Comparison of ENCODE assay signal across 23 cellular contexts in the genomic region with DNA sequence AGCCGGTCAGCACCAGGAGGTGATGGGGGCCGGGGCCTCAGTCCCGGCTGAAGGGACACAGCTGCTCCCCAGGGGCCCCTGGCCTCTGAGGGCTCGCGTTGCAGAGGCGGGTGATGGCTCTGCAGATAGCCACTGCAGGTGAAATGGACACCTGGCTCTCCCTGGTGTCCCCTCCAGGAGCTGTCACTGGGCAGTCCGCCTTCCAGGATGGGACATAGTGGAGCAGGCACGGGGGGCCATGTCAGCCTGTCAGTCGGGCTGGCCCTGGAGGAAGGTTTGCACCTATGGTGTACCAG. TPM values are rescaled to one million over a fixed set of nuclear protein-coding genes. Genes with fewer than 3 reads are reported as not detected.
A peak's percentile ranks its signal among the peaks of the same experiment; 100 is the strongest.
DNase-seq lines count a peak whose midpoint lies in the region; ATAC-seq, FAIRE-seq and TF ChIP-seq lines count a peak whose summit lies in the region.
"Had no signal": no experiment of that assay in that cellular context is flagged by ENCODE, and none has a peak within 500 bp of the region (broad histone marks: within the 10 kb centered on the region; RNA-seq: fewer than 3 reads in every experiment).

No MANE protein-coding gene starts in this region.

- BruUV-seq in HepG2 (replicated peaks; lab: Mats Ljungman, UMichigan): no TSS peak

- H3K4me3 Mint-ChIP-seq in dendritic cell treated with granulocyte-macrophage colony-stimulating factor and Interleukin-4, amounts not matched to agents 40 ng/mL and 50 ng/mL, for 4 days: no peak overlapping the region
- H3K4me3 Mint-ChIP-seq in nephron progenitor cell: no peak overlapping the region
- H3K4me3 Mint-ChIP-seq in endodermal cell: no peak overlapping the region
- H3K4me3 Mint-ChIP-seq: CD4-positive, CD25-positive, alpha-beta regulatory T cell; IgD-negative memory B cell had no signal

- no peaks in the 10 kb centered on the region for H3K9me3 Mint-ChIP-seq in dendritic cell treated with granulocyte-macrophage colony-stimulating factor and Interleukin-4, amounts not matched to agents 40 ng/mL and 50 ng/mL, for 4 days
- H3K9me3 Mint-ChIP-seq in nephron progenitor cell (no peaks in the 10 kb centered on the region), endodermal cell (no peaks in the 10 kb centered on the region)
- H3K9me3 Mint-ChIP-seq: CD4-positive, CD25-positive, alpha-beta regulatory T cell; IgD-negative memory B cell had no signal

- no peaks in the 10 kb centered on the region for H3K79me2 ChIP-seq in HepG2 (ENCODE audit: insufficient read depth, low read length)

- H2AFZ ChIP-seq in HepG2 (ENCODE audit: low read length): no peak overlapping the region

- TF ChIP-seq RAD21 in HepG2 (CRISPR knock-in tag; IDR thresholded peaks at IDR 0.05): no peak

- H3K4me1 ChIP-seq in HepG2 (ENCODE audit: insufficient read depth, low read length): peaks cover 60% of the 10 kb centered on the region
- no peaks in the 10 kb centered on the region for H3K4me1 ChIP-seq in right lobe of liver
- H3K4me1 ChIP-seq in endodermal cell (ENCODE audit: control insufficient read depth, insufficient read depth, low read length): no peaks in the 10 kb centered on the region

- H3K9ac ChIP-seq in HepG2 (ENCODE audit: insufficient read depth, low read depth, low read length): no peak overlapping the region
- no peak overlapping the region for H3K9ac ChIP-seq in endodermal cell (ENCODE audit: extremely low read depth, low read length, poor library complexity, severe bottlenecking)

- peaks cover 21 to 57% of the 10 kb centered on the region in 2 experiments for H3K27me3 ChIP-seq in HepG2 (ENCODE audit: control insufficient read depth in 1 of 2, insufficient read depth in 2 of 2, low read length in 2 of 2)
- no peaks in the 10 kb centered on the region for H3K27me3 ChIP-seq in right lobe of liver
- H3K27me3 ChIP-seq in endodermal cell (ENCODE audit: control insufficient read depth, insufficient read depth, low read length, poor library complexity, severe bottlenecking): peaks cover 9% of the 10 kb centered on the region

- peak overlapping the region; percentile 36 for H3K27ac Mint-ChIP-seq in dendritic cell treated with granulocyte-macrophage colony-stimulating factor and Interleukin-4, amounts not matched to agents 40 ng/mL and 50 ng/mL, for 4 days
- peak overlapping the region; percentile 86 for H3K27ac Mint-ChIP-seq in nephron progenitor cell
- H3K27ac Mint-ChIP-seq in endodermal cell: no peak overlapping the region
- H3K27ac Mint-ChIP-seq: CD4-positive, CD25-positive, alpha-beta regulatory T cell; IgD-negative memory B cell had no signal

- H3K27me3 Mint-ChIP-seq in dendritic cell treated with granulocyte-macrophage colony-stimulating factor and Interleukin-4, amounts not matched to agents 40 ng/mL and 50 ng/mL, for 4 days: peaks cover 52% of the 10 kb centered on the region
- peaks cover 7% of the 10 kb centered on the region for H3K27me3 Mint-ChIP-seq in nephron progenitor cell (ENCODE audit: low read depth, poor library complexity)
- peaks cover 18% of the 10 kb centered on the region for H3K27me3 Mint-ChIP-seq in endodermal cell (ENCODE audit: insufficient read depth)

- no peak for FAIRE-seq in HepG2 (lab: Jason Lieb, UNC)
- FAIRE-seq: HTR-8/SVneo had no signal

- H4K20me1 ChIP-seq in HepG2 (ENCODE audit: insufficient read depth, low read length): no peaks in the 10 kb centered on the region

- in situ Hi-C loops in HepG2 (cut with HindIII; ENCODE audit: extremely low pct_ligation_motif_present, low pct_unique_long_range_greater_than_20kb): no loop called here

- DNase-seq in HepG2 (ENCODE audit: low spot score) (no peak), right lobe of liver (no peak), nephron progenitor cell (no peak), glomerular visceral epithelial cell (ENCODE audit: extremely low spot score) (no peak), endodermal cell (no peak), AML-193 (lab: John Stamatoyannopoulos, UW) (no peak)
- no peak for DNase-seq in activated naive CD4-positive, alpha-beta T cell treated with Interleukin-2 at 50 U/mL for 16 hours
- DNase-seq: 8988T; CD4-positive, CD25-positive, alpha-beta regulatory T cell; Karpas-422; MV-4-11; NCI-H1694; NCI-H2081 treated with DMSO at 0.1 percent for 48 hours; NCI-H526; SHP77; SW 1271 had no signal

- H3K9me3 ChIP-seq in HepG2 (ENCODE audit: low read length) (no peaks in the 10 kb centered on the region), right lobe of liver (no peaks in the 10 kb centered on the region), endodermal cell (ENCODE audit: control insufficient read depth, low read length) (no peaks in the 10 kb centered on the region)

- 36% methylated on average over 4 of the region's 9 CpGs for WGBS in HepG2 (ENCODE audit: low lambda C conversion rate)
- no CpG with 5 or more reads among the region's 9 CpGs for WGBS in right lobe of liver (ENCODE audit: insufficient coverage, low coverage, low lambda C conversion rate, missing lambda C conversion rate)
- WGBS in endodermal cell (ENCODE audit: insufficient coverage in 1 of 2, insufficient read length in 1 of 2), 2 experiments: 83 to 98% methylated on average over 8 to 9 of the region's 9 CpGs

- intact Hi-C loops in HepG2 (cut with micrococcal nuclease; ENCODE audit: unreplicated experiment) (no loop called here), right lobe of liver (cut with DNase I) (no loop called here)
- intact Hi-C loops in dendritic cell treated with granulocyte-macrophage colony-stimulating factor and Interleukin-4, amounts not matched to agents 40 ng/mL and 50 ng/mL, for 4 days (cut with micrococcal nuclease): no loop called here

- H3K27ac ChIP-seq in HepG2 (ENCODE audit: extremely low read length, insufficient read depth, low read length) (no peak overlapping the region), right lobe of liver (no peak overlapping the region), endodermal cell (ENCODE audit: low read depth, low read length) (no peak overlapping the region)
- H3K27ac ChIP-seq: SK-N-MC had no signal

- CTCF ChIA-PET in HepG2 (lab: Yijun Ruan, JAX; ENCODE audit: low intra/inter-chr PET ratio, low total read pairs): no interaction called here

- no peak overlapping the region for H3K4me3 ChIP-seq in HepG2 (replicated peaks in 1 of 3; ENCODE audit: insufficient read depth in 1 of 3, low read depth in 2 of 3, low read length in 3 of 3)
- H3K4me3 ChIP-seq in right lobe of liver: no peak overlapping the region
- no peak overlapping the region for H3K4me3 ChIP-seq in endodermal cell (ENCODE audit: low read length)
- H3K4me3 ChIP-seq: SK-N-MC had no signal

- POLR2A ChIA-PET in HepG2 (lab: Yijun Ruan, JAX): interaction anchor here (1.2 kb wide), 2 partner anchors 10 to 65 kb away, joined by 3 to 6 read pairs; no protein-coding TSS in a partner anchor

- ATAC-seq in HepG2 (no peak), right lobe of liver (no peak)

- peaks cover 60% of the 10 kb centered on the region for H3K4me1 Mint-ChIP-seq in dendritic cell treated with granulocyte-macrophage colony-stimulating factor and Interleukin-4, amounts not matched to agents 40 ng/mL and 50 ng/mL, for 4 days (ENCODE audit: low read depth)
- H3K4me1 Mint-ChIP-seq in nephron progenitor cell (peaks cover 65% of the 10 kb centered on the region), endodermal cell (peaks cover 6% of the 10 kb centered on the region)

- TF ChIP-seq CTCF in HepG2 (CRISPR knock-in tag; IDR thresholded peaks at IDR 0.05) (no peak), right lobe of liver (IDR thresholded peaks at IDR 0.05) (no peak), nephron progenitor cell (IDR thresholded peaks at IDR 0.05) (no peak), endodermal cell (conservative IDR thresholded peaks at IDR 0.05) (no peak)

- TF ChIP-seq EP300 in HepG2 (IDR thresholded peaks at IDR 0.05; ENCODE audit: low read depth in 2 of 2, low read length in 2 of 2) (no peak), HepG2 (CRISPR knock-in tag; IDR thresholded peaks at IDR 0.05; ENCODE audit: borderline replicate concordance) (no peak)

- TF ChIP-seq POLR2A in HepG2 (IDR thresholded peaks at IDR 0.05; ENCODE audit: insufficient read depth in 1 of 2, low read depth in 2 of 2, low read length in 2 of 2) (no peak), right lobe of liver (IDR thresholded peaks at IDR 0.05) (no peak)

- H3K4me2 ChIP-seq in HepG2 (ENCODE audit: low read depth, low read length): no peak overlapping the region

- H3K36me3 ChIP-seq in HepG2 (replicated peaks in 1 of 2; ENCODE audit: control insufficient read depth in 1 of 2, insufficient read depth in 2 of 2, low read length in 2 of 2) (no peaks in the 10 kb centered on the region), right lobe of liver (no peaks in the 10 kb centered on the region), endodermal cell (ENCODE audit: control insufficient read depth, insufficient read depth, low read length) (no peaks in the 10 kb centered on the region)

- no peaks in the 10 kb centered on the region for H3K36me3 Mint-ChIP-seq in dendritic cell treated with granulocyte-macrophage colony-stimulating factor and Interleukin-4, amounts not matched to agents 40 ng/mL and 50 ng/mL, for 4 days (ENCODE audit: low read depth)
- H3K36me3 Mint-ChIP-seq in nephron progenitor cell (ENCODE audit: low read depth) (no peaks in the 10 kb centered on the region), endodermal cell (ENCODE audit: low read depth) (no peaks in the 10 kb centered on the region)
- H3K36me3 Mint-ChIP-seq: CD4-positive, CD25-positive, alpha-beta regulatory T cell had no signal

RNA-seq across cellular contexts. Expression of a gene that starts 6.0 kb away (rescaled TPM):
- total RNA-seq in HepG2 (2016; rRNA removed; fragmentation: Illumina TruSeq; extraction: Trizol) (10.9 and 13.5 TPM in 2 replicates), right lobe of liver (1 to 10 TPM; 1.2 to 4.2 (median 2.4) TPM), endodermal cell (10 to 100 TPM; 24.9 to 25.9 TPM)
- 74.9 and 80.6 TPM in 2 replicates for total RNA-seq in HepG2 (2016; cell fraction: cytosol; rRNA removed; fragmentation: Illumina TruSeq; extraction: Trizol; ENCODE audit: low read depth)
- total RNA-seq in HepG2 (2016; cell fraction: insoluble cytoplasmic fraction; rRNA removed; fragmentation: Illumina TruSeq; extraction: Trizol): 10.9 and 15.4 TPM in 2 replicates
- 51.8 and 55.2 TPM in 2 replicates for total RNA-seq in HepG2 (2016; cell fraction: membrane; rRNA removed; fragmentation: Illumina TruSeq; extraction: Trizol)
- 8.7 and 9.2 TPM in 2 replicates for total RNA-seq in HepG2 (2016; cell fraction: nucleus; rRNA removed; fragmentation: Illumina TruSeq; extraction: Trizol)
- 1.6 and 2.7 TPM in 2 replicates for polyA plus RNA-seq in HepG2 (2011; rRNA removed)
- 1.6 and 2.0 TPM in 2 replicates for polyA plus RNA-seq in HepG2 (2011; cell fraction: cytosol; rRNA removed)
- polyA plus RNA-seq in HepG2 (2011; cell fraction: nucleus; rRNA removed): 7.2 and 7.6 TPM in 2 replicates
- 3.8 and 5.3 TPM in 2 replicates for polyA plus RNA-seq in HepG2 (2012)
- 0.45 and 0.85 TPM in 2 replicates for polyA plus RNA-seq in HepG2 (2016; cell fraction: cytosol; fragmentation: Illumina TruSeq; extraction: Trizol; ENCODE audit: low read depth)
- polyA plus RNA-seq in HepG2 (2016; cell fraction: insoluble cytoplasmic fraction; fragmentation: Illumina TruSeq; extraction: Trizol; ENCODE audit: low read depth): 3.9 and 4.2 TPM in 2 replicates
- 1.4 and 1.5 TPM in 2 replicates for polyA plus RNA-seq in HepG2 (2016; cell fraction: membrane; fragmentation: Illumina TruSeq; extraction: Trizol; ENCODE audit: low read depth)
- polyA plus RNA-seq in HepG2 (2016; cell fraction: nucleus; fragmentation: Illumina TruSeq; extraction: Trizol; ENCODE audit: insufficient read depth, low read depth): 7.1 and 7.5 TPM in 2 replicates
- 18.8 and 33.6 TPM in 2 replicates for polyA minus RNA-seq in HepG2 (2011; rRNA and poly(A)+ RNA removed; ENCODE audit: low replicate concordance)
- polyA minus RNA-seq in HepG2 (2011; cell fraction: cytosol; rRNA and poly(A)+ RNA removed): 8.3 and 9.0 TPM in 2 replicates
- polyA minus RNA-seq in HepG2 (2011; cell fraction: nucleus; rRNA and poly(A)+ RNA removed): 5.4 and 9.1 TPM in 2 replicates
- polyA plus RNA-seq in endodermal cell (2013, experiment 1 of 2): 8.4 TPM
- 7.5 TPM for polyA plus RNA-seq in endodermal cell (2013, experiment 2 of 2)

RNA-seq across cellular contexts. Expression of a gene that starts 24.2 kb away (rescaled TPM):
- not detected in 2 replicates for total RNA-seq in HepG2 (2016; rRNA removed; fragmentation: Illumina TruSeq; extraction: Trizol)
- total RNA-seq in HepG2 (2016; cell fraction: cytosol; rRNA removed; fragmentation: Illumina TruSeq; extraction: Trizol; ENCODE audit: low read depth): not detected in 2 replicates
- not detected in 2 replicates for total RNA-seq in HepG2 (2016; cell fraction: insoluble cytoplasmic fraction; rRNA removed; fragmentation: Illumina TruSeq; extraction: Trizol)
- not detected in 2 replicates for total RNA-seq in HepG2 (2016; cell fraction: membrane; rRNA removed; fragmentation: Illumina TruSeq; extraction: Trizol)
- total RNA-seq in HepG2 (2016; cell fraction: nucleus; rRNA removed; fragmentation: Illumina TruSeq; extraction: Trizol): not detected in 2 replicates
- not detected in 2 replicates for polyA plus RNA-seq in HepG2 (2011; rRNA removed)
- not detected in 2 replicates for polyA plus RNA-seq in HepG2 (2011; cell fraction: cytosol; rRNA removed)
- not detected in 2 replicates for polyA plus RNA-seq in HepG2 (2011; cell fraction: nucleus; rRNA removed)
- polyA plus RNA-seq in HepG2 (2012): not detected in 2 replicates
- not detected in 2 replicates for polyA plus RNA-seq in HepG2 (2016; cell fraction: cytosol; fragmentation: Illumina TruSeq; extraction: Trizol; ENCODE audit: low read depth)
- polyA plus RNA-seq in HepG2 (2016; cell fraction: insoluble cytoplasmic fraction; fragmentation: Illumina TruSeq; extraction: Trizol; ENCODE audit: low read depth): not detected in 2 replicates
- polyA plus RNA-seq in HepG2 (2016; cell fraction: membrane; fragmentation: Illumina TruSeq; extraction: Trizol; ENCODE audit: low read depth): not detected in 2 replicates
- polyA plus RNA-seq in HepG2 (2016; cell fraction: nucleus; fragmentation: Illumina TruSeq; extraction: Trizol; ENCODE audit: insufficient read depth, low read depth): not detected in 2 replicates
- not detected in 2 replicates for polyA minus RNA-seq in HepG2 (2011; rRNA and poly(A)+ RNA removed; ENCODE audit: low replicate concordance)
- polyA minus RNA-seq in HepG2 (2011; cell fraction: cytosol; rRNA and poly(A)+ RNA removed): not detected in 2 replicates
- polyA minus RNA-seq in HepG2 (2011; cell fraction: nucleus; rRNA and poly(A)+ RNA removed): not detected in 2 replicates
- total RNA-seq in right lobe of liver: not detected
- total RNA-seq in endodermal cell: not detected
- polyA plus RNA-seq in endodermal cell (2013, experiment 1 of 2): not detected
- not detected for polyA plus RNA-seq in endodermal cell (2013, experiment 2 of 2)
- total RNA-seq: CD4-positive, CD25-positive, alpha-beta regulatory T cell; H7; M059J had no signal
- polyA plus RNA-seq: AG04450 had no signal

RNA-seq across cellular contexts. Expression of a gene that starts 28.0 kb away (rescaled TPM):
- total RNA-seq in HepG2 (2016; rRNA removed; fragmentation: Illumina TruSeq; extraction: Trizol): 156 and 187 TPM in 2 replicates
- 17.3 and 18.9 TPM in 2 replicates for total RNA-seq in HepG2 (2016; cell fraction: cytosol; rRNA removed; fragmentation: Illumina TruSeq; extraction: Trizol; ENCODE audit: low read depth)
- total RNA-seq in HepG2 (2016; cell fraction: insoluble cytoplasmic fraction; rRNA removed; fragmentation: Illumina TruSeq; extraction: Trizol): 159 and 183 TPM in 2 replicates
- total RNA-seq in HepG2 (2016; cell fraction: membrane; rRNA removed; fragmentation: Illumina TruSeq; extraction: Trizol): 68.0 and 74.8 TPM in 2 replicates
- total RNA-seq in HepG2 (2016; cell fraction: nucleus; rRNA removed; fragmentation: Illumina TruSeq; extraction: Trizol): 80.6 and 85.7 TPM in 2 replicates
- polyA plus RNA-seq in HepG2 (2011; rRNA removed): 184 and 198 TPM in 2 replicates
- polyA plus RNA-seq in HepG2 (2011; cell fraction: cytosol; rRNA removed): 197 and 204 TPM in 2 replicates
- 163 and 169 TPM in 2 replicates for polyA plus RNA-seq in HepG2 (2011; cell fraction: nucleus; rRNA removed)
- polyA plus RNA-seq in HepG2 (2012): 96.3 and 115 TPM in 2 replicates
- 18.7 and 19.4 TPM in 2 replicates for polyA plus RNA-seq in HepG2 (2016; cell fraction: cytosol; fragmentation: Illumina TruSeq; extraction: Trizol; ENCODE audit: low read depth)
- polyA plus RNA-seq in HepG2 (2016; cell fraction: insoluble cytoplasmic fraction; fragmentation: Illumina TruSeq; extraction: Trizol; ENCODE audit: low read depth): 188 and 207 TPM in 2 replicates
- polyA plus RNA-seq in HepG2 (2016; cell fraction: membrane; fragmentation: Illumina TruSeq; extraction: Trizol; ENCODE audit: low read depth): 59.6 and 59.7 TPM in 2 replicates
- 162 and 173 TPM in 2 replicates for polyA plus RNA-seq in HepG2 (2016; cell fraction: nucleus; fragmentation: Illumina TruSeq; extraction: Trizol; ENCODE audit: insufficient read depth, low read depth)
- polyA minus RNA-seq in HepG2 (2011; rRNA and poly(A)+ RNA removed; ENCODE audit: low replicate concordance): 128 and 150 TPM in 2 replicates
- polyA minus RNA-seq in HepG2 (2011; cell fraction: cytosol; rRNA and poly(A)+ RNA removed): 114 and 118 TPM in 2 replicates
- polyA minus RNA-seq in HepG2 (2011; cell fraction: nucleus; rRNA and poly(A)+ RNA removed): 47.3 and 56.6 TPM in 2 replicates
- 10 to 100 TPM; 20.1 to 46.8 (median 30.5) TPM for total RNA-seq in right lobe of liver
- 10 to 100 TPM; 68.3 to 85.2 TPM for total RNA-seq in endodermal cell
- polyA plus RNA-seq in endodermal cell (2013, experiment 1 of 2): 68.0 TPM
- 64.1 TPM for polyA plus RNA-seq in endodermal cell (2013, experiment 2 of 2)

RNA-seq across cellular contexts. Expression of a gene that starts 57.8 kb away (rescaled TPM):
- total RNA-seq in HepG2 (2016; rRNA removed; fragmentation: Illumina TruSeq; extraction: Trizol): 54.3 and 64.5 TPM in 2 replicates
- 11.9 and 12.0 TPM in 2 replicates for total RNA-seq in HepG2 (2016; cell fraction: cytosol; rRNA removed; fragmentation: Illumina TruSeq; extraction: Trizol; ENCODE audit: low read depth)
- total RNA-seq in HepG2 (2016; cell fraction: insoluble cytoplasmic fraction; rRNA removed; fragmentation: Illumina TruSeq; extraction: Trizol): 48.4 and 65.4 TPM in 2 replicates
- total RNA-seq in HepG2 (2016; cell fraction: membrane; rRNA removed; fragmentation: Illumina TruSeq; extraction: Trizol): 20.9 and 21.3 TPM in 2 replicates
- total RNA-seq in HepG2 (2016; cell fraction: nucleus; rRNA removed; fragmentation: Illumina TruSeq; extraction: Trizol): 36.9 and 44.3 TPM in 2 replicates
- 42.8 and 51.8 TPM in 2 replicates for polyA plus RNA-seq in HepG2 (2011; rRNA removed)
- 50.7 and 53.5 TPM in 2 replicates for polyA plus RNA-seq in HepG2 (2011; cell fraction: cytosol; rRNA removed)
- 53.1 and 56.7 TPM in 2 replicates for polyA plus RNA-seq in HepG2 (2011; cell fraction: nucleus; rRNA removed)
- 35.9 and 42.1 TPM in 2 replicates for polyA plus RNA-seq in HepG2 (2012)
- polyA plus RNA-seq in HepG2 (2016; cell fraction: cytosol; fragmentation: Illumina TruSeq; extraction: Trizol; ENCODE audit: low read depth): 6.9 and 7.7 TPM in 2 replicates
- polyA plus RNA-seq in HepG2 (2016; cell fraction: insoluble cytoplasmic fraction; fragmentation: Illumina TruSeq; extraction: Trizol; ENCODE audit: low read depth): 37.7 and 43.6 TPM in 2 replicates
- 11.5 and 11.7 TPM in 2 replicates for polyA plus RNA-seq in HepG2 (2016; cell fraction: membrane; fragmentation: Illumina TruSeq; extraction: Trizol; ENCODE audit: low read depth)
- polyA plus RNA-seq in HepG2 (2016; cell fraction: nucleus; fragmentation: Illumina TruSeq; extraction: Trizol; ENCODE audit: insufficient read depth, low read depth): 52.1 and 53.7 TPM in 2 replicates
- polyA minus RNA-seq in HepG2 (2011; rRNA and poly(A)+ RNA removed; ENCODE audit: low replicate concordance): 45.9 and 137 TPM in 2 replicates
- 49.8 and 50.2 TPM in 2 replicates for polyA minus RNA-seq in HepG2 (2011; cell fraction: cytosol; rRNA and poly(A)+ RNA removed)
- 27.8 and 28.3 TPM in 2 replicates for polyA minus RNA-seq in HepG2 (2011; cell fraction: nucleus; rRNA and poly(A)+ RNA removed)
- total RNA-seq in right lobe of liver: 10 to 100 TPM; 10.7 to 26.0 (median 15.1) TPM
- 10 to 100 TPM; 25.8 to 26.8 TPM for total RNA-seq in endodermal cell
- polyA plus RNA-seq in endodermal cell (2013, experiment 1 of 2): 26.0 TPM
- polyA plus RNA-seq in endodermal cell (2013, experiment 2 of 2): 25.3 TPM
